9 cellular contexts compared by ENCODE assay signal in the genomic region with DNA sequence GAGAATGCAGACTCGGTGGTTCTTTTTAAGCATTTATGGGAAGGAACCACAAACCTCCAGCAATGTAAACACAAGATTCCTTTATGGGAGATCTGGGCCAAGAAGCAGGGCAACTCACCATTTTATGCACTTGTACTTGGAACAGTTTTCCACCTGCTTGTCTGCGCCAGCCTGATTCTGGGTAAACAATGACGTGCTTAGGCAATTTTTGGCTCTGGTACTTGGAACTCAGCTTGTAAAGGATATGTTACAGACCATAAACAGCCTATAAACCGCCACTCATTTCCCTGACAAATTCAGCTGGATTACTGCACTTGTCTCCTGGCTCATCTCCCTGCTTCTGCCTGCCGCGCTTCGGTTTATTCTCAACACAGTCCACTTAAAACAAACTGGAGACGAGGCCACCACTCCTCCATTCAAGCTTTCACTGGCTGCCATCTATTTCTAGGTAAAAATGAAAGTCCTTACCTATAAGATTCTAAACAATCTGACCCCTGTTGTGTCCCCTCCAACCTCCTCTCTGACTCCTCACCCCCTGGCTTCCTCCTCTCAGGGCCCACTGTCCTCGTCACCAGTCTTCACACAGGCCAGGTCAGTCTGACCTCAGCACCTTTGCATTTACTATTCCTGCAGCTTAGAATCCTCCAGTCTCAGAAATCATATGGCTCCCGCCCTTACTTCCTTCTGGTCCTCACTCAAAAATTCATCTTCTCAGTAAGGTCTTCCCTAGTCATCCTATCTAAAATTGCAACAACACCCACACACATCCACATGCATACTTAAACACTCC.
DNase-seq lines count a peak whose midpoint lies in the region; ATAC-seq and TF ChIP-seq lines count a peak whose summit lies in the region.
"Had no signal": no experiment of that assay in that cellular context is flagged by ENCODE, and none has a peak within 500 bp of the region (broad histone marks: within the 10 kb centered on the region; RNA-seq: fewer than 3 reads in every experiment).

No MANE protein-coding gene starts in this region.

- no peaks in the 10 kb centered on the region for H3K79me1 ChIP-seq in IMR-90 (ENCODE audit: low read depth in 1 of 2, low read length in 2 of 2)

- no peak overlapping the region for H2AFZ ChIP-seq in IMR-90 (replicated peaks; ENCODE audit: low read length, poor library complexity)

- TF ChIP-seq CTCF in IMR-90 (conservative IDR thresholded peaks at IDR 0.05; ENCODE audit: low read depth, low read length), result no peak
- no peak for TF ChIP-seq CTCF in fibroblast of pulmonary artery (IDR thresholded peaks at IDR 0.05; ENCODE audit: low read length, missing control alignments)
- no peak for TF ChIP-seq CTCF in thyroid gland (IDR thresholded peaks at IDR 0.05)
- TF ChIP-seq CTCF in endodermal cell (conservative IDR thresholded peaks at IDR 0.05), result no peak
- no peak for TF ChIP-seq CTCF in vagina (IDR thresholded peaks at IDR 0.05)

- no peak for TF ChIP-seq RAD21 in IMR-90 (IDR thresholded peaks at IDR 0.05; ENCODE audit: low read length)

- H3K9me3 Mint-ChIP-seq in endodermal cell, result peaks cover 8% of the 10 kb centered on the region
- peaks cover 0 to 2% of the 10 kb centered on the region in 2 donors for H3K9me3 Mint-ChIP-seq in effector memory CD8-positive, alpha-beta T cell

- H3K36me3 Mint-ChIP-seq in endodermal cell (ENCODE audit: low read depth), result no peaks in the 10 kb centered on the region
- no peaks in the 10 kb centered on the region for H3K36me3 Mint-ChIP-seq in effector memory CD8-positive, alpha-beta T cell (ENCODE audit: insufficient read depth)

- intact Hi-C loops in IMR-90 (cut with micrococcal nuclease), result no loop called here
- intact Hi-C loops in thyroid gland (cut with DNase I), result no loop called here
- intact Hi-C loops in vagina (cut with DNase I), result no loop called here

- H3K56ac ChIP-seq in IMR-90 (ENCODE audit: extremely low read depth, insufficient read depth, low read length), result no peak overlapping the region

- H2AK5ac ChIP-seq in IMR-90 (ENCODE audit: low read depth, low read length), result no peak overlapping the region

- in situ Hi-C loops in IMR-90 (cut with MboI; ENCODE audit: low sequenced_read_pairs), result no loop called here

- H3K9me3 ChIP-seq in IMR-90 (ENCODE audit: control insufficient read depth, insufficient read depth, low read length), result no peaks in the 10 kb centered on the region; the same call in 1 of the 2 replicates
- no peaks in the 10 kb centered on the region for H3K9me3 ChIP-seq in thyroid gland
- H3K9me3 ChIP-seq in endodermal cell (ENCODE audit: control insufficient read depth, low read length), result no peaks in the 10 kb centered on the region
- H3K9me3 ChIP-seq in vagina, result no peaks in the 10 kb centered on the region

- no peak overlapping the region for H3K4me3 Mint-ChIP-seq in endodermal cell
- no peak overlapping the region for H3K4me3 Mint-ChIP-seq in effector memory CD8-positive, alpha-beta T cell

- H3K18ac ChIP-seq in IMR-90 (ENCODE audit: low read depth, low read length), result no peak overlapping the region

- 0 out of 2 replicates have a peak, but pooled peaks cover 3% of the 10 kb centered on the region for H4K20me1 ChIP-seq in IMR-90 (ENCODE audit: insufficient read depth, low read length)

- no peak overlapping the region for H4K8ac ChIP-seq in IMR-90 (ENCODE audit: low read depth in 2 of 2, low read length in 2 of 2)

- TF ChIP-seq POLR2A in IMR-90 (IDR thresholded peaks at IDR 0.05; ENCODE audit: low read depth, low read length) (no peak), thyroid gland (IDR thresholded peaks at IDR 0.05) (no peak), vagina (IDR thresholded peaks at IDR 0.05) (no peak)

- H3K4me1 ChIP-seq in IMR-90 (ENCODE audit: control insufficient read depth, insufficient read depth, low read length), result peaks cover 5% of the 10 kb centered on the region
- peaks cover 8 to 20% of the 10 kb centered on the region in 2 donors for H3K4me1 ChIP-seq in thyroid gland
- H3K4me1 ChIP-seq in endodermal cell (ENCODE audit: control insufficient read depth, insufficient read depth, low read length), result no peaks in the 10 kb centered on the region
- H3K4me1 ChIP-seq in vagina, result peaks cover 7% of the 10 kb centered on the region

- H3K27ac ChIP-seq in IMR-90 (ENCODE audit: insufficient read depth, low read length) (no peak overlapping the region), thyroid gland (peak overlapping the region; percentile 63 to 77 (median 75)), endodermal cell (ENCODE audit: low read depth, low read length) (no peak overlapping the region), vagina (no peak overlapping the region)
- H3K27ac ChIP-seq: SK-N-MC had no signal

- dilution Hi-C loops in IMR-90 (cut with HindIII; ENCODE audit: low sequenced_read_pairs, unreplicated experiment), result no loop called here

- H3K4me2 ChIP-seq in IMR-90 (ENCODE audit: low read depth, low read length), result peak overlapping the region; percentile 75

- H3K4me1 Mint-ChIP-seq in endodermal cell, result peaks cover 5% of the 10 kb centered on the region
- no peaks in the 10 kb centered on the region for H3K4me1 Mint-ChIP-seq in effector memory CD8-positive, alpha-beta T cell (ENCODE audit: low read depth in 2 of 2)

- 72% methylated on average over 2 of the region's 10 CpGs; no CpG with 5 or more reads in 1 of the 2 experiments for WGBS in IMR-90 (ENCODE audit: extremely low coverage in 2 of 2, insufficient read length in 1 of 2), 2 experiments
- WGBS in thyroid gland, 2 donors, result 37 to 38% methylated on average over 10 of the region's 10 CpGs
- WGBS in endodermal cell (ENCODE audit: insufficient coverage in 1 of 2, insufficient read length in 1 of 2), 2 experiments, result 91 to 95% methylated on average over 8 to 10 of the region's 10 CpGs

- no peak overlapping the region for H2BK15ac ChIP-seq in IMR-90 (ENCODE audit: low read depth, low read length)

- DNase-seq in IMR-90 (peak; percentile 96), NCI-H774 (lab: John Stamatoyannopoulos, UW) (peak; percentile 8), fibroblast of pulmonary artery (ENCODE audit: low read depth) (peak; percentile 13), thyroid gland (peak; percentile 72 to 74), endodermal cell (no peak), vagina (ENCODE audit: extremely low spot score in 2 of 2) (no peak)
- DNase-seq in effector memory CD8-positive, alpha-beta T cell, result no peak
- no peak for DNase-seq in activated CD8-positive, alpha-beta memory T cell treated with anti-CD3 and anti-CD28 coated beads, Interleukin-2, amount 50 U/mL, for 4 hours

- ATAC-seq in IMR-90 (ENCODE audit: low read depth), result peak; percentile 94
- ATAC-seq in effector memory CD8-positive, alpha-beta T cell (replicated peaks), result no peak

- no peak overlapping the region for H2BK5ac ChIP-seq in IMR-90 (ENCODE audit: low read depth, low read length, poor library complexity, severe bottlenecking)

- no peak overlapping the region for H4K5ac ChIP-seq in IMR-90 (ENCODE audit: low read depth, low read length)

- H3K27me3 Mint-ChIP-seq in endodermal cell (ENCODE audit: insufficient read depth), result peaks cover 7% of the 10 kb centered on the region
- peaks cover 0 to 18% of the 10 kb centered on the region in 2 donors for H3K27me3 Mint-ChIP-seq in effector memory CD8-positive, alpha-beta T cell

- no peak overlapping the region for H3K4me3 ChIP-seq in IMR-90 (ENCODE audit: insufficient read depth, low read depth, low read length)
- H3K4me3 ChIP-seq in fibroblast of pulmonary artery (replicated peaks; ENCODE audit: low read depth, low read length), result no peak overlapping the region
- no peak overlapping the region for H3K4me3 ChIP-seq in thyroid gland (replicated peaks in 1 of 3)
- H3K4me3 ChIP-seq in endodermal cell (ENCODE audit: low read length), result no peak overlapping the region
- H3K4me3 ChIP-seq in vagina, result no peak overlapping the region
- H3K4me3 ChIP-seq: SK-N-MC had no signal

- H3K9ac ChIP-seq in IMR-90 (ENCODE audit: low read depth, low read length) (no peak overlapping the region), endodermal cell (ENCODE audit: extremely low read depth, low read length, poor library complexity, severe bottlenecking) (no peak overlapping the region)

- no peak overlapping the region for H3K23ac ChIP-seq in IMR-90 (ENCODE audit: low read depth, low read length)

- POLR2A ChIA-PET in IMR-90 (lab: Charles Lee; ENCODE audit: unreplicated experiment), result no interaction called here

- no peak overlapping the region for H2BK20ac ChIP-seq in IMR-90 (ENCODE audit: low read depth, low read length)

- no TSS peak for BruUV-seq in IMR-90 (replicated peaks; lab: Mats Ljungman, UMichigan)

- H4K91ac ChIP-seq in IMR-90 (ENCODE audit: insufficient read depth, low read depth, low read length), result no peak overlapping the region

- H3K14ac ChIP-seq in IMR-90 (replicated peaks; ENCODE audit: low read depth, low read length), result no peak overlapping the region

- H3K36me3 ChIP-seq in IMR-90 (ENCODE audit: control insufficient read depth, insufficient read depth, low read length) (no peaks in the 10 kb centered on the region), thyroid gland (no peaks in the 10 kb centered on the region), endodermal cell (ENCODE audit: control insufficient read depth, insufficient read depth, low read length) (no peaks in the 10 kb centered on the region), vagina (no peaks in the 10 kb centered on the region)

- H3K27ac Mint-ChIP-seq in endodermal cell, result no peak overlapping the region
- H3K27ac Mint-ChIP-seq in effector memory CD8-positive, alpha-beta T cell, result no peak overlapping the region

- no peak overlapping the region for H2BK120ac ChIP-seq in IMR-90 (ENCODE audit: low read depth, low read length)

- peak overlapping the region; percentile 11 for H2AK9ac ChIP-seq in IMR-90 (replicated peaks; ENCODE audit: low read depth, low read length, poor library complexity)

- H3K4ac ChIP-seq in IMR-90 (ENCODE audit: low read depth, low read length), result no peak overlapping the region

- peaks cover 22% of the 10 kb centered on the region for H3K27me3 ChIP-seq in IMR-90 (ENCODE audit: control insufficient read depth, insufficient read depth, low read length)
- H3K27me3 ChIP-seq in thyroid gland, result no peaks in the 10 kb centered on the region
- H3K27me3 ChIP-seq in endodermal cell (ENCODE audit: control insufficient read depth, insufficient read depth, low read length, poor library complexity, severe bottlenecking), result no peaks in the 10 kb centered on the region
- H3K27me3 ChIP-seq in vagina, result no peaks in the 10 kb centered on the region

- CTCF ChIA-PET in IMR-90 (lab: Yijun Ruan, JAX), result interaction anchor here (0.9 to 1.0 kb wide), 2 partner anchors 8 to 112 kb away, joined by 3 to 4 read pairs; no protein-coding TSS in a partner anchor

- H3K9me1 ChIP-seq in IMR-90 (ENCODE audit: insufficient read depth, low read length), result no peaks in the 10 kb centered on the region; the same call in 1 of the 2 replicates

TF ChIP-seq in IMR-90, 13 proteins besides CTCF, POLR2A, EP300 and RAD21:
- TF ChIP-seq BHLHE40 (IDR thresholded peaks at IDR 0.05; ENCODE audit: low read depth, low read length) (no peak), RCOR1 (IDR thresholded peaks at IDR 0.05; ENCODE audit: insufficient replicate concordance, low read length) (peak; percentile 99), CEBPB (IDR thresholded peaks at IDR 0.05; ENCODE audit: low read depth, low read length) (0 out of 2 replicates have a peak, but pooled peaks have one; percentile 22)

Comparison
In these comparisons a context has a peak if more than half of its experiments do, and no peak if none do; other contexts are left out.
1. DNase-seq: peak in IMR-90 (single experiment), NCI-H774 (single experiment), fibroblast of pulmonary artery (single experiment) and thyroid gland (2 of 2); none in endodermal cell (single experiment), vagina (0 of 2), effector memory CD8-positive, alpha-beta T cell (0 of 3) and activated CD8-positive, alpha-beta memory T cell treated with anti-CD3 and anti-CD28 coated beads, Interleukin-2, amount 50 U/mL, for 4 hours (single experiment).
2. H3K27ac ChIP-seq: peak in thyroid gland (3 of 3); none in IMR-90 (single experiment), endodermal cell (single experiment) and vagina (single experiment).